In genomic region chr5:137145726-137146125, GRCh38 we compare ENCODE assay signal across 1 cellular context.
TF ChIP-seq lines count a peak whose summit lies in the region.

No MANE protein-coding gene starts in this region.

TF ChIP-seq in HCT116, 20 proteins besides CTCF, POLR2A, EP300 and RAD21 (continued from another document):
- TF ChIP-seq ATF3 (IDR thresholded peaks at IDR 0.05) (no peak), JUND (IDR thresholded peaks at IDR 0.05) (no peak), YY1 (IDR thresholded peaks at IDR 0.05; ENCODE audit: extremely low read depth, insufficient replicate concordance, low read depth, low read length) (no peak), POLR2AphosphoS5 (IDR thresholded peaks at IDR 0.05; ENCODE audit: low read depth, low read length) (no peak), FOSL1 (IDR thresholded peaks at IDR 0.05; ENCODE audit: low read depth) (no peak), MAX (IDR thresholded peaks at IDR 0.05) (no peak), SP1 (IDR thresholded peaks at IDR 0.05; ENCODE audit: low read depth) (no peak), TCF7L2 (IDR thresholded peaks at IDR 0.05; ENCODE audit: borderline replicate concordance, extremely low read depth, insufficient read depth, insufficient read length) (no peak)
